17 cellular contexts compared by ENCODE assay signal in genomic region chr10:69578508-69578991, GRCh38. TPM values are rescaled to one million over a fixed set of nuclear protein-coding genes. Genes with fewer than 3 reads are reported as not detected.
DNase-seq lines count a peak whose midpoint lies in the region; ATAC-seq and TF ChIP-seq lines count a peak whose summit lies in the region.
"Had no signal": no experiment of that assay in that cellular context is flagged by ENCODE, and none has a peak within 500 bp of the region (broad histone marks: within the 10 kb centered on the region; RNA-seq: fewer than 3 reads in every experiment).

No MANE protein-coding gene starts in this region.

- peak; percentile 61 for DNase-seq in NCI-H2171 treated with DMSO at 0.1 percent for 48 hours (lab: John Stamatoyannopoulos, UW)
- DNase-seq in NCI-H2171 (lab: John Stamatoyannopoulos, UW), result no peak
- peak; percentile 46 for DNase-seq in glutamatergic neuron
- peak; percentile 61 for DNase-seq in neural progenitor cell (ENCODE audit: low spot score)
- no peak for DNase-seq in EL
- DNase-seq in stimulated activated effector memory CD8-positive, alpha-beta T cell treated with anti-CD3 and anti-CD28 coated beads, Interleukin-12 subunit alpha, Interleukin-12 subunit beta, amount 100 ng/mL, for 72 hours (ENCODE audit: low spot score in 2 of 2), result no peak
- DNase-seq in gastrocnemius medialis, result no peak
- DNase-seq: C1 segment of cervical spinal cord, HCEC 1CT, KBM-7, NCI-H2107, NCI-H446 treated with DMSO at 0.1 percent for 48 hours, PC-9 had no signal

- H3K9ac ChIP-seq in HUES6 (ENCODE audit: low read length) (no peak overlapping the region), neural progenitor cell (no peak overlapping the region)

- H4K20me1 ChIP-seq in neural progenitor cell (ENCODE audit: low read depth), result peaks cover 56% of the 10 kb centered on the region

- H3K9me3 Mint-ChIP-seq in glutamatergic neuron (ENCODE audit: unreplicated experiment), result peaks cover 9% of the 10 kb centered on the region
- H3K9me3 Mint-ChIP-seq in neural progenitor cell, result no peaks in the 10 kb centered on the region
- no peaks in the 10 kb centered on the region for H3K9me3 Mint-ChIP-seq in stimulated activated effector memory CD8-positive, alpha-beta T cell treated with anti-CD3 and anti-CD28 coated beads, Interleukin-12 subunit alpha, Interleukin-12 subunit beta, amount 100 ng/mL, for 72 hours

- H3K27ac ChIP-seq in HUES6 (ENCODE audit: low read depth, low read length) (no peak overlapping the region), neural progenitor cell (no peak overlapping the region), gastrocnemius medialis (no peak overlapping the region)
- H3K27ac ChIP-seq: A549, HL-60, PC-9, SJCRH30 had no signal

- peak overlapping the region; percentile 80 for H3K27ac Mint-ChIP-seq in glutamatergic neuron (ENCODE audit: unreplicated experiment)
- no peak overlapping the region for H3K27ac Mint-ChIP-seq in neural progenitor cell
- H3K27ac Mint-ChIP-seq in stimulated activated effector memory CD8-positive, alpha-beta T cell treated with anti-CD3 and anti-CD28 coated beads, Interleukin-12 subunit alpha, Interleukin-12 subunit beta, amount 100 ng/mL, for 72 hours, result no peak overlapping the region

- peaks cover 6% of the 10 kb centered on the region for H3K36me3 Mint-ChIP-seq in glutamatergic neuron (ENCODE audit: unreplicated experiment)
- H3K36me3 Mint-ChIP-seq in neural progenitor cell, result no peaks in the 10 kb centered on the region
- H3K36me3 Mint-ChIP-seq in stimulated activated effector memory CD8-positive, alpha-beta T cell treated with anti-CD3 and anti-CD28 coated beads, Interleukin-12 subunit alpha, Interleukin-12 subunit beta, amount 100 ng/mL, for 72 hours, result no peaks in the 10 kb centered on the region

- TF ChIP-seq CTCF in glutamatergic neuron (IDR thresholded peaks at IDR 0.05; ENCODE audit: partially characterized antibody, unreplicated experiment), result no peak
- no peak for TF ChIP-seq CTCF in neural progenitor cell (IDR thresholded peaks at IDR 0.05)
- TF ChIP-seq CTCF in gastrocnemius medialis (IDR thresholded peaks at IDR 0.05 in 4 of 5, conservative IDR thresholded peaks at IDR 0.05 in 1 of 5), result no peak

- H3K79me2 ChIP-seq in neural progenitor cell (ENCODE audit: low read depth), result no peaks in the 10 kb centered on the region

- H2AFZ ChIP-seq in neural progenitor cell (replicated peaks), result no peak overlapping the region
- H2AFZ ChIP-seq: PC-9 had no signal

- in situ Hi-C loops in gastrocnemius medialis (cut with MboI; ENCODE audit: low sequenced_read_pairs in 4 of 4), result no loop called here

- peaks cover 31% of the 10 kb centered on the region for H3F3A ChIP-seq in neural progenitor cell (ENCODE audit: low read depth)

- H3K27me3 ChIP-seq in HUES6 (ENCODE audit: control insufficient read depth, insufficient read depth, low read length), result peaks cover 100% of the 10 kb centered on the region
- H3K27me3 ChIP-seq in neural progenitor cell, result peaks cover 100% of the 10 kb centered on the region
- H3K27me3 ChIP-seq in gastrocnemius medialis, result peaks cover 53 to 74% (median 61%) of the 10 kb centered on the region in 3 donors
- H3K27me3 ChIP-seq: SJCRH30 had no signal

- peak overlapping the region; percentile 48 for H3K4me3 ChIP-seq in HUES6 (ENCODE audit: low read depth, low read length)
- H3K4me3 ChIP-seq in neural progenitor cell, result peak overlapping the region; percentile 27
- H3K4me3 ChIP-seq in gastrocnemius medialis, result no peak overlapping the region
- H3K4me3 ChIP-seq: A549, PC-9, SJCRH30 had no signal

- ATAC-seq in stimulated activated effector memory CD8-positive, alpha-beta T cell treated with anti-CD3 and anti-CD28 coated beads, Interleukin-12 subunit alpha, Interleukin-12 subunit beta, amount 100 ng/mL, for 72 hours, result no peak
- no peak for ATAC-seq in gastrocnemius medialis
- ATAC-seq: A549 had no signal

- H3K9me3 ChIP-seq in HUES6 (ENCODE audit: control insufficient read depth, insufficient read depth, low read depth, low read length) (no peaks in the 10 kb centered on the region), neural progenitor cell (ENCODE audit: low read depth) (no peaks in the 10 kb centered on the region), gastrocnemius medialis (no peaks in the 10 kb centered on the region)
- H3K9me3 ChIP-seq: A549, SJCRH30 had no signal

- H3K36me3 ChIP-seq in HUES6 (ENCODE audit: control insufficient read depth, insufficient read depth, low read length) (no peaks in the 10 kb centered on the region), neural progenitor cell (no peaks in the 10 kb centered on the region), gastrocnemius medialis (no peaks in the 10 kb centered on the region)
- H3K36me3 ChIP-seq: SJCRH30 had no signal

- peak overlapping the region; percentile 65 for H3K4me2 ChIP-seq in neural progenitor cell
- H3K4me2 ChIP-seq: A549, PC-9 had no signal

- H3K4me3 Mint-ChIP-seq in glutamatergic neuron (ENCODE audit: unreplicated experiment) (peak overlapping the region; percentile 88), neural progenitor cell (no peak overlapping the region)
- H3K4me3 Mint-ChIP-seq in stimulated activated effector memory CD8-positive, alpha-beta T cell treated with anti-CD3 and anti-CD28 coated beads, Interleukin-12 subunit alpha, Interleukin-12 subunit beta, amount 100 ng/mL, for 72 hours, result no peak overlapping the region

- H3K4me1 Mint-ChIP-seq in glutamatergic neuron (ENCODE audit: low read depth, unreplicated experiment), result peaks cover 35% of the 10 kb centered on the region
- peaks cover 14% of the 10 kb centered on the region for H3K4me1 Mint-ChIP-seq in neural progenitor cell
- peaks cover 14% of the 10 kb centered on the region for H3K4me1 Mint-ChIP-seq in stimulated activated effector memory CD8-positive, alpha-beta T cell treated with anti-CD3 and anti-CD28 coated beads, Interleukin-12 subunit alpha, Interleukin-12 subunit beta, amount 100 ng/mL, for 72 hours

- intact Hi-C loops in gastrocnemius medialis (cut with DNase I; ENCODE audit: low total_unique reads), result no loop called here

- H3K27me3 Mint-ChIP-seq in glutamatergic neuron (ENCODE audit: unreplicated experiment), result peaks cover 42% of the 10 kb centered on the region
- peaks cover 79% of the 10 kb centered on the region for H3K27me3 Mint-ChIP-seq in neural progenitor cell (ENCODE audit: insufficient read depth, low read depth)

- H3K4me1 ChIP-seq in HUES6 (ENCODE audit: control insufficient read depth, insufficient read depth, low read length) (peaks cover 39% of the 10 kb centered on the region), neural progenitor cell (peaks cover 19% of the 10 kb centered on the region), gastrocnemius medialis (no peaks in the 10 kb centered on the region)

- no peak for TF ChIP-seq POLR2A in gastrocnemius medialis (IDR thresholded peaks at IDR 0.05)

RNA-seq across cellular contexts. Expression of gene NEUROG3, which starts 5.3 kb away (rescaled TPM):
- total RNA-seq in glutamatergic neuron (ENCODE audit: unreplicated experiment) (not detected), neural progenitor cell (ENCODE audit: low replicate concordance) (not detected in 2 replicates), gastrocnemius medialis (not detected)
- total RNA-seq: PC-9 had no signal

RNA-seq across cellular contexts. Expression of gene FAM241B, which starts 51.5 kb away (rescaled TPM):
- total RNA-seq in glutamatergic neuron (ENCODE audit: unreplicated experiment), result 50.1 TPM
- 2.6 and 4.6 TPM in 2 replicates for total RNA-seq in neural progenitor cell (ENCODE audit: low replicate concordance)
- 1 to 10 TPM in 3 of 4 donors, not detected in 1; 1.1 to 2.6 (median 2.5) TPM for total RNA-seq in gastrocnemius medialis

Comparison
In these comparisons a context has a peak if more than half of its experiments do, and no peak if none do; other contexts are left out.
1. DNase-seq: peak in NCI-H2171 treated with DMSO at 0.1 percent for 48 hours (single experiment), glutamatergic neuron (single experiment) and neural progenitor cell (single experiment); none in NCI-H2171 (single experiment), EL (single experiment), stimulated activated effector memory CD8-positive, alpha-beta T cell treated with anti-CD3 and anti-CD28 coated beads, Interleukin-12 subunit alpha, Interleukin-12 subunit beta, amount 100 ng/mL, for 72 hours (0 of 2) and gastrocnemius medialis (0 of 2).
2. H3K4me3 ChIP-seq: peak in HUES6 (single experiment) and neural progenitor cell (single experiment); none in gastrocnemius medialis (0 of 4).